In the genomic region with DNA sequence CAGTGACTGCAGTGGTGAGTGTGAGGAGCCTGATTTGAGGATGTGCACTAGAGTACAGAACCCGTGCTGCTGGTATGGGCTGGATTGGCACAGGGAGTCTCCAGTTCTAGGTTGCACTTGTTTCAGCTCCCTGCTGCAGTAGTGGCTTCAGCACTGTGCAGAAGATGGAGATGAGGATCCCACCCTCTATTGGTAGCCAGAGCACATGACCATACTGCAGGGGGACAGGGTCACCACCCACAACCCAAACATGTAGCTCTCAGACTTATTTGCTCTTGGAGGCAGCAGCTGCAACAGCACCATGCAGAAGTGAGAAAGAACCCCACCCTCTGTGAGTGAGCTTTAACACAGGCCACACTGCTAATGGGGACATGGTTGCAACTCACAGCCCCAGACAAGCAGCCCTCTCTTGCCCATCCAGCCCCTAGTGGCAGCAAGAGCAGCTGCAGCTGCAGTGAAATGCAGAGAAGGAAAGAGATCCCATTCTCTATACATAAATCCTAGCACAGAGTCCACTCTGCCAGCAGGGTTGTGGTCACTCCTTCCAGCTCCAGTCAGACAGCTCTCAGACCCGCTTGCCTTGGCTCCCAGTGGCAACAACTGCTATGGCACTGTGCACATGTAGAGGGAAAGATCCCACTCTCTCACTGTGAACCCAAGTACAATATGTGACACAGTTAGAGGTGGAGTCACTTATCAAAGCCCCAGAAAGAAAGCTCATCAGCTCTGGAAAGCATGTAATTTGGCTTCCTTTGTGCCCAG, we compare ENCODE assay signal across 9 cellular contexts. TPM values are rescaled to one million over a fixed set of nuclear protein-coding genes. Genes with fewer than 3 reads are reported as not detected.
DNase-seq lines count a peak whose midpoint lies in the region; ATAC-seq and TF ChIP-seq lines count a peak whose summit lies in the region.
"Had no signal": no experiment of that assay in that cellular context is flagged by ENCODE, and none has a peak within 500 bp of the region (broad histone marks: within the 10 kb centered on the region; RNA-seq: fewer than 3 reads in every experiment).

No MANE protein-coding gene starts in this region.

- H3K4me1 Mint-ChIP-seq in Caco-2 (ENCODE audit: low read depth, unreplicated experiment) = no peaks in the 10 kb centered on the region

- peak; percentile 66 to 69 for TF ChIP-seq CTCF in Caco-2 (IDR thresholded peaks at IDR 0.05; ENCODE audit: insufficient read depth in 1 of 2, low read depth in 1 of 2, low read length in 1 of 2, severe bottlenecking in 1 of 2, unreplicated experiment in 1 of 2)

- H3K27me3 ChIP-seq in Caco-2 (replicated peaks; ENCODE audit: control insufficient read depth, insufficient read depth, low read length) (no peaks in the 10 kb centered on the region), SJCRH30 (no peaks in the 10 kb centered on the region), right cardiac atrium (ENCODE audit: control insufficient read depth, insufficient read depth) (no peaks in the 10 kb centered on the region)
- H3K27me3 ChIP-seq: heart right ventricle had no signal

- peak; percentile 92 for ATAC-seq in GM19324 (IDR thresholded peaks at IDR 0.05; ENCODE audit: low FRiP score, unreplicated experiment)
- ATAC-seq in HG03103 (IDR thresholded peaks at IDR 0.05; ENCODE audit: low read depth, unreplicated experiment) = peak; percentile 96
- ATAC-seq in right cardiac atrium = no peak

- CTCF ChIA-PET in Caco-2 (lab: Charles Lee) = interaction anchor here (0.6 to 1.4 kb wide), 4 partner anchors 44 to 450 kb away, joined by 3 to 5 read pairs (median 4); no protein-coding TSS in a partner anchor

- H3K27ac ChIP-seq in SJCRH30 (no peak overlapping the region), right cardiac atrium (ENCODE audit: low read length) (no peak overlapping the region)
- H3K27ac ChIP-seq: heart right ventricle had no signal

- POLR2A ChIA-PET in Caco-2 (lab: Charles Lee) = no interaction called here

- intact Hi-C loops in Caco-2 (cut with micrococcal nuclease; ENCODE audit: unreplicated experiment) (no loop called here), right cardiac atrium (cut with DNase I) (no loop called here)

- peaks cover 6% of the 10 kb centered on the region for H3K27me3 Mint-ChIP-seq in Caco-2 (ENCODE audit: insufficient read depth, unreplicated experiment)

- H3K4me3 ChIP-seq in Caco-2 (ENCODE audit: low read depth, low read length) = no peak overlapping the region
- no peak overlapping the region for H3K4me3 ChIP-seq in SJCRH30
- H3K4me3 ChIP-seq in right cardiac atrium (ENCODE audit: low read length) = no peak overlapping the region
- H3K4me3 ChIP-seq: heart right ventricle had no signal

- H3K9me3 Mint-ChIP-seq in Caco-2 (ENCODE audit: unreplicated experiment) = no peaks in the 10 kb centered on the region

- no peak overlapping the region for H3K27ac Mint-ChIP-seq in Caco-2 (ENCODE audit: unreplicated experiment)

- H3K36me3 Mint-ChIP-seq in Caco-2 (ENCODE audit: insufficient read depth, unreplicated experiment) = no peaks in the 10 kb centered on the region

- H3K36me3 ChIP-seq in Caco-2 (ENCODE audit: control insufficient read depth, insufficient read depth, low read length) (no peaks in the 10 kb centered on the region), SJCRH30 (no peaks in the 10 kb centered on the region; the same call in 1 of the 2 replicates)
- H3K36me3 ChIP-seq: heart right ventricle had no signal

- DNase-seq in Caco-2 = peak; percentile 45 to 48
- peak; percentile 17 to 31 for DNase-seq in SJCRH30
- DNase-seq in kidney tubule cell (ENCODE audit: low spot score) = peak; percentile 33
- DNase-seq in right cardiac atrium = no peak
- no peak for DNase-seq in NCI-H524 treated with DMSO at 0.1 percent for 48 hours (lab: John Stamatoyannopoulos, UW)
- DNase-seq in stimulated activated naive CD4-positive, alpha-beta T cell treated with Interleukin-2 at 50 U/mL for 16 hours (lab: John Stamatoyannopoulos, UW) = no peak
- DNase-seq: heart right ventricle had no signal

- H3K4me1 ChIP-seq in Caco-2 = no peaks in the 10 kb centered on the region
- no peaks in the 10 kb centered on the region for H3K4me1 ChIP-seq in SJCRH30
- no peaks in the 10 kb centered on the region for H3K4me1 ChIP-seq in right cardiac atrium (ENCODE audit: control insufficient read depth, insufficient read depth, low read length)
- H3K4me1 ChIP-seq: heart right ventricle had no signal

- H3K4me3 Mint-ChIP-seq in Caco-2 (ENCODE audit: unreplicated experiment) = no peak overlapping the region

- H3K9me3 ChIP-seq in Caco-2 = peaks cover 4% of the 10 kb centered on the region; the same call in 1 of the 2 replicates
- no peaks in the 10 kb centered on the region; the same call in 1 of the 2 replicates for H3K9me3 ChIP-seq in SJCRH30 (replicated peaks)
- H3K9me3 ChIP-seq in right cardiac atrium (ENCODE audit: control insufficient read depth, low read length) = peaks cover 2% of the 10 kb centered on the region

- 78% methylated on average over 2 of the region's 2 CpGs for WGBS in right cardiac atrium

- no TSS peak for BruUV-seq in Caco-2 (replicated peaks; lab: Mats Ljungman, UMichigan)

RNA-seq across cellular contexts. Expression of gene SCIN, which starts 51.4 kb away (rescaled TPM):
- 0.39 and 0.84 TPM in 2 replicates for total RNA-seq in Caco-2 (2022)
- not detected in 2 replicates for total RNA-seq in SJCRH30 (2014; rRNA removed; shearing (Covaris generic))
- under 1 TPM; 0.14 to 0.35 (median 0.28) TPM for total RNA-seq in right cardiac atrium
- 0.20 TPM for polyA plus RNA-seq in right cardiac atrium

Comparison
In these comparisons a context has a peak if more than half of its experiments do, and no peak if none do; other contexts are left out.
1. DNase-seq: peak in Caco-2 (2 of 2), SJCRH30 (2 of 2) and kidney tubule cell (single experiment); none in right cardiac atrium (0 of 3), NCI-H524 treated with DMSO at 0.1 percent for 48 hours (single experiment) and stimulated activated naive CD4-positive, alpha-beta T cell treated with Interleukin-2 at 50 U/mL for 16 hours (single experiment).
2. ATAC-seq: peak in GM19324 (single experiment) and HG03103 (single experiment); none in right cardiac atrium (0 of 2).